In the genomic region with DNA sequence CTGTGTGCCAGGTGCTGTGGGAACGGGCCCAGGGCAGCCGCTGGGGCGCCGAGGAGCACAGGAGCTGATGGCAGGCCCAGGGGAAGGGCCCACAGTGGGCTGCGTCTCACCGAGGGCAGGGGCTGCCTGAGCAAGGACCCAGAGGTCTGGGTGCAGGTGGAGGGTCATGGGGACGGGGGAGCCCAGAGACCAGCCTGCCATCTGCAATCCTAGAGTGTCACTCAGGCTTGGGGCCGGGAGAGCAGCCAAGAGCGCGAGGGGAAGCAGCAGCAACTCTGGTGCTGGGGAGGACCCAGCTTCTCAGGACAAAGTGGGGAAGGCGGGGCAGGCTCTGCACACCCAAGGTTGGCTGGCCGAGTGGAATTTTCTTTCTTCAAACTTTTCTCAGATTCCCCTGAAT, we compare ENCODE assay signal across 16 cellular contexts.
A peak's percentile ranks its signal among the peaks of the same experiment; 100 is the strongest.
DNase-seq lines count a peak whose midpoint lies in the region; ATAC-seq and TF ChIP-seq lines count a peak whose summit lies in the region.
"Had no signal": no experiment of that assay in that cellular context is flagged by ENCODE, and none has a peak within 500 bp of the region (broad histone marks: within the 10 kb centered on the region; RNA-seq: fewer than 3 reads in every experiment).

No MANE protein-coding gene starts in this region.

- no peak overlapping the region for H3K4me2 ChIP-seq in GM23338

- no peak for DNase-seq in GM23338 (ENCODE audit: low spot score)
- DNase-seq in mucosa of descending colon: peak in 2 of 3 donors; percentile 12 to 36
- DNase-seq in stomach: peak; percentile 16
- no peak for DNase-seq in endothelial cell (ENCODE audit: low spot score)
- DNase-seq in AG08395 (ENCODE audit: low spot score): no peak
- no peak for DNase-seq in activated CD8-positive, alpha-beta T cell treated with anti-CD3 and anti-CD28 coated beads, Interleukin-2, amount 10 ng/mL, durations not matched to agents 7 days and 5 days
- DNase-seq in activated CD4-positive, alpha-beta T cell treated with anti-CD3 and anti-CD28 coated beads for 4 hours: no peak
- DNase-seq: activated CD4-positive, alpha-beta T cell treated with anti-CD3 and anti-CD28 coated beads for 48 hours; activated T-cell treated with anti-CD3 and anti-CD28 coated beads, Interleukin-2, amount 50 U/mL, for 48 hours; MG63; NCI-H2081; NCI-H524 had no signal

- H3K79me2 ChIP-seq in GM23338 (replicated peaks; ENCODE audit: insufficient read depth): peaks cover 25% of the 10 kb centered on the region

- H3K27ac Mint-ChIP-seq in GM23338: no peak overlapping the region
- no peak overlapping the region for H3K27ac Mint-ChIP-seq in endothelial cell (ENCODE audit: unreplicated experiment)
- no peak overlapping the region for H3K27ac Mint-ChIP-seq in activated CD8-positive, alpha-beta T cell treated with anti-CD3 and anti-CD28 coated beads, Interleukin-2, amount 10 ng/mL, durations not matched to agents 7 days and 5 days
- H3K27ac Mint-ChIP-seq: mesothelial cell of epicardium; stimulated activated naive CD8-positive, alpha-beta T cell treated with anti-CD3 and anti-CD28 coated beads, Interleukin-15, amount 100 ng/mL, for 72 hours had no signal

- POLR2A ChIA-PET in activated CD8-positive, alpha-beta T cell treated with anti-CD3 and anti-CD28 coated beads, Interleukin-2, amount 10 ng/mL, durations not matched to agents 7 days and 5 days (lab: Charles Lee): no interaction called here

- no peak overlapping the region for H3K4me3 ChIP-seq in GM23338
- no peak overlapping the region for H3K4me3 ChIP-seq in mucosa of descending colon
- H3K4me3 ChIP-seq in stomach: no peak overlapping the region
- H3K4me3 ChIP-seq: MG63 had no signal

- H3K36me3 ChIP-seq in GM23338 (ENCODE audit: insufficient read depth): peaks cover 6% of the 10 kb centered on the region; the same call in 1 of the 2 replicates
- H3K36me3 ChIP-seq in mucosa of descending colon (ENCODE audit: low read depth): no peaks in the 10 kb centered on the region
- H3K36me3 ChIP-seq in stomach: peaks cover 13 to 52% (median 46%) of the 10 kb centered on the region in 4 donors

- no peaks in the 10 kb centered on the region; the same call in 1 of the 2 replicates for H4K20me1 ChIP-seq in GM23338 (replicated peaks; ENCODE audit: insufficient read depth)

- H3K27me3 Mint-ChIP-seq in GM23338 (ENCODE audit: insufficient read depth, low read depth, poor library complexity) (peaks cover 11% of the 10 kb centered on the region), endothelial cell (ENCODE audit: unreplicated experiment) (peaks cover 2% of the 10 kb centered on the region)
- H3K27me3 Mint-ChIP-seq in activated CD8-positive, alpha-beta T cell treated with anti-CD3 and anti-CD28 coated beads, Interleukin-2, amount 10 ng/mL, durations not matched to agents 7 days and 5 days (ENCODE audit: low read depth): no peaks in the 10 kb centered on the region
- H3K27me3 Mint-ChIP-seq: stimulated activated naive CD8-positive, alpha-beta T cell treated with anti-CD3 and anti-CD28 coated beads, Interleukin-15, amount 100 ng/mL, for 72 hours had no signal

- H3F3A ChIP-seq in GM23338 (replicated peaks; ENCODE audit: low read depth): no peaks in the 10 kb centered on the region

- H3K4me1 ChIP-seq in GM23338 (ENCODE audit: insufficient read depth): no peaks in the 10 kb centered on the region; the same call in 1 of the 2 replicates
- no peaks in the 10 kb centered on the region for H3K4me1 ChIP-seq in mucosa of descending colon (ENCODE audit: low read depth)
- peaks cover 0 to 12% (median 0%) of the 10 kb centered on the region in 4 donors for H3K4me1 ChIP-seq in stomach

- 81 to 93% (median 89%) methylated on average over 12 of the region's 12 CpGs for WGBS in stomach, 5 donors

- ATAC-seq in GM23338: peak; percentile 21
- ATAC-seq in mucosa of descending colon: no peak
- no peak for ATAC-seq in activated CD8-positive, alpha-beta T cell treated with anti-CD3 and anti-CD28 coated beads, Interleukin-2, amount 10 ng/mL, durations not matched to agents 7 days and 5 days
- ATAC-seq: stimulated activated naive CD8-positive, alpha-beta T cell treated with anti-CD3 and anti-CD28 coated beads, Interleukin-15, amount 100 ng/mL, for 72 hours had no signal

- H3K27me3 ChIP-seq in GM23338 (ENCODE audit: insufficient read depth) (no peaks in the 10 kb centered on the region), stomach (no peaks in the 10 kb centered on the region)
- H3K27me3 ChIP-seq: MG63 had no signal

- H3K9me3 Mint-ChIP-seq in GM23338: peaks cover 6% of the 10 kb centered on the region; the same call in 1 of the 3 replicates
- no peaks in the 10 kb centered on the region for H3K9me3 Mint-ChIP-seq in endothelial cell (ENCODE audit: unreplicated experiment)
- H3K9me3 Mint-ChIP-seq in activated CD8-positive, alpha-beta T cell treated with anti-CD3 and anti-CD28 coated beads, Interleukin-2, amount 10 ng/mL, durations not matched to agents 7 days and 5 days (ENCODE audit: insufficient read depth): no peaks in the 10 kb centered on the region
- H3K9me3 Mint-ChIP-seq: mesothelial cell of epicardium had no signal

- peaks cover 25% of the 10 kb centered on the region for H3K36me3 Mint-ChIP-seq in GM23338 (ENCODE audit: low read depth)
- H3K36me3 Mint-ChIP-seq in endothelial cell (ENCODE audit: low read depth, unreplicated experiment): peaks cover 16% of the 10 kb centered on the region
- H3K36me3 Mint-ChIP-seq in activated CD8-positive, alpha-beta T cell treated with anti-CD3 and anti-CD28 coated beads, Interleukin-2, amount 10 ng/mL, durations not matched to agents 7 days and 5 days (ENCODE audit: low read depth): peaks cover 32% of the 10 kb centered on the region

- no peaks in the 10 kb centered on the region for H3K9me2 ChIP-seq in GM23338 (ENCODE audit: insufficient read depth)

- H3K4me1 Mint-ChIP-seq in GM23338 (peaks cover 9% of the 10 kb centered on the region), endothelial cell (ENCODE audit: unreplicated experiment) (no peaks in the 10 kb centered on the region)
- no peaks in the 10 kb centered on the region for H3K4me1 Mint-ChIP-seq in activated CD8-positive, alpha-beta T cell treated with anti-CD3 and anti-CD28 coated beads, Interleukin-2, amount 10 ng/mL, durations not matched to agents 7 days and 5 days (ENCODE audit: low read depth)

- TF ChIP-seq CTCF in GM23338 (conservative IDR thresholded peaks at IDR 0.05; ENCODE audit: low read depth in 2 of 2) (no peak), mucosa of descending colon (IDR thresholded peaks at IDR 0.05) (no peak), stomach (IDR thresholded peaks at IDR 0.05) (no peak), endothelial cell (IDR thresholded peaks at IDR 0.05; ENCODE audit: unreplicated experiment) (no peak)

- TF ChIP-seq EP300 in stomach (IDR thresholded peaks at IDR 0.05): no peak

- no peak overlapping the region for H2AFZ ChIP-seq in GM23338

- H3K4me3 Mint-ChIP-seq in GM23338 (no peak overlapping the region), endothelial cell (ENCODE audit: unreplicated experiment) (no peak overlapping the region)
- no peak overlapping the region for H3K4me3 Mint-ChIP-seq in activated CD8-positive, alpha-beta T cell treated with anti-CD3 and anti-CD28 coated beads, Interleukin-2, amount 10 ng/mL, durations not matched to agents 7 days and 5 days
- H3K4me3 Mint-ChIP-seq: mesothelial cell of epicardium; stimulated activated naive CD8-positive, alpha-beta T cell treated with anti-CD3 and anti-CD28 coated beads, Interleukin-15, amount 100 ng/mL, for 72 hours had no signal

- TF ChIP-seq POLR2A in stomach (IDR thresholded peaks at IDR 0.05): no peak

- CTCF ChIA-PET in activated CD8-positive, alpha-beta T cell treated with anti-CD3 and anti-CD28 coated beads, Interleukin-2, amount 10 ng/mL, durations not matched to agents 7 days and 5 days (lab: Charles Lee): interaction anchor here (1.4 to 1.6 kb wide), 2 partner anchors 19 to 50 kb away, joined by 3 to 7 read pairs; no protein-coding TSS in a partner anchor

- intact Hi-C loops in mucosa of descending colon (cut with DNase I, micrococcal nuclease) (no loop called here), stomach (cut with DNase I; ENCODE audit: low total_unique reads) (no loop called here)

- H3K27ac ChIP-seq in GM23338 (ENCODE audit: low read depth): no peak overlapping the region
- H3K27ac ChIP-seq in cingulate gyrus (ENCODE audit: low read depth, low read length): peak overlapping the region; percentile 89
- H3K27ac ChIP-seq in stomach: no peak overlapping the region
- H3K27ac ChIP-seq: epithelial cell of prostate had no signal

- H3K9me3 ChIP-seq in mucosa of descending colon: peaks cover 6% of the 10 kb centered on the region
- peaks cover 0 to 7% (median 3%) of the 10 kb centered on the region in 4 donors for H3K9me3 ChIP-seq in stomach

TF ChIP-seq in GM23338, 12 proteins besides CTCF, POLR2A, EP300 and RAD21 (continues in another document):
- TF ChIP-seq NANOG (IDR thresholded peaks at IDR 0.05; ENCODE audit: borderline replicate concordance) (no peak), JUNB (IDR thresholded peaks at IDR 0.05; ENCODE audit: unreplicated experiment) (no peak), ZNF331 (CRISPR knock-in tag; IDR thresholded peaks at IDR 0.05; ENCODE audit: low read depth) (no peak), ZNF114 (CRISPR knock-in tag; IDR thresholded peaks at IDR 0.05) (no peak), POLR2AphosphoS5 (IDR thresholded peaks at IDR 0.05; ENCODE audit: low read depth) (no peak), STAT1 (IDR thresholded peaks at IDR 0.05; ENCODE audit: unreplicated experiment) (no peak), EZH2phosphoT487 (IDR thresholded peaks at IDR 0.05; ENCODE audit: unreplicated experiment) (no peak), EZH2 (IDR thresholded peaks at IDR 0.05; ENCODE audit: low read depth, unreplicated experiment) (no peak)

Comparison
In these comparisons a context has a peak if more than half of its experiments do, and no peak if none do; other contexts are left out.
1. DNase-seq: peak in mucosa of descending colon (2 of 3) and stomach (single experiment); none in GM23338 (single experiment), endothelial cell (single experiment), AG08395 (single experiment), activated CD8-positive, alpha-beta T cell treated with anti-CD3 and anti-CD28 coated beads, Interleukin-2, amount 10 ng/mL, durations not matched to agents 7 days and 5 days (single experiment) and activated CD4-positive, alpha-beta T cell treated with anti-CD3 and anti-CD28 coated beads for 4 hours (0 of 2).